ENCODE assay signal across 12 cellular contexts in genomic region chr17:3887394-3887793, GRCh38. TPM values are rescaled to one million over a fixed set of nuclear protein-coding genes. Genes with fewer than 3 reads are reported as not detected.
DNase-seq lines count a peak whose midpoint lies in the region; ATAC-seq and TF ChIP-seq lines count a peak whose summit lies in the region.
"Had no signal": no experiment of that assay in that cellular context is flagged by ENCODE, and none has a peak within 500 bp of the region (broad histone marks: within the 10 kb centered on the region; RNA-seq: fewer than 3 reads in every experiment).

No MANE protein-coding gene starts in this region.

- no peak for DNase-seq in activated CD4-positive, alpha-beta T cell treated with anti-CD3 and anti-CD28 coated beads, Interleukin-2, amount 10 ng/mL, durations not matched to agents 24 days and 14 days
- DNase-seq in activated CD4-positive, alpha-beta T cell treated with anti-CD3 and anti-CD28 coated beads for 1 hour: no peak
- no peak for DNase-seq in activated T-helper 1 cell treated with anti-CD3 and anti-CD28 coated beads, Interleukin-12 subunit alpha, Interleukin-12 subunit beta, Interleukin-2, Interleukin-4 antibody, amounts not matched to agents 30 ng/mL and 10 ng/mL and 1 ng/mL, durations not matched to agents 14 hours and 24 hours and 36 hours (ENCODE audit: low spot score)
- DNase-seq in glutamatergic neuron: no peak
- no peak for DNase-seq in stimulated activated naive B cell treated with anti-CD40 and anti-IgM and Interleukin-4, amounts not matched to agents 10 μg/mL and 1 μg/mL and 100 μg/mL, for 72 hours
- no peak for DNase-seq in NCI-H748 (lab: John Stamatoyannopoulos, UW; ENCODE audit: unreplicated experiment)
- DNase-seq in foreskin keratinocyte: no peak
- DNase-seq in stimulated activated CD4-positive, alpha-beta T cell treated with anti-CD3 and anti-CD28 coated beads, Interleukin-15, amount 100 ng/mL, for 24 hours: no peak
- DNase-seq: NCI-H510A, T1000 had no signal

- peaks cover 5% of the 10 kb centered on the region for H3K36me3 Mint-ChIP-seq in activated CD4-positive, alpha-beta T cell treated with anti-CD3 and anti-CD28 coated beads, Interleukin-2, amount 10 ng/mL, durations not matched to agents 24 days and 14 days (ENCODE audit: low read depth)
- H3K36me3 Mint-ChIP-seq in activated T-helper 1 cell treated with anti-CD3 and anti-CD28 coated beads, Interleukin-12 subunit alpha, Interleukin-12 subunit beta, Interleukin-2, Interleukin-4 antibody, amounts not matched to agents 30 ng/mL and 10 ng/mL and 1 ng/mL, durations not matched to agents 14 hours and 24 hours and 36 hours (ENCODE audit: low read depth): peaks cover 2% of the 10 kb centered on the region
- no peaks in the 10 kb centered on the region for H3K36me3 Mint-ChIP-seq in glutamatergic neuron (ENCODE audit: unreplicated experiment)
- H3K36me3 Mint-ChIP-seq in stimulated activated naive B cell treated with anti-CD40 and anti-IgM and Interleukin-4, amounts not matched to agents 10 μg/mL and 1 μg/mL and 100 μg/mL, for 72 hours: peaks cover 14 to 26% of the 10 kb centered on the region in 2 donors

- intact Hi-C loops in activated CD4-positive, alpha-beta T cell treated with anti-CD3 and anti-CD28 coated beads, Interleukin-2, amount 10 ng/mL, durations not matched to agents 24 days and 14 days (cut with micrococcal nuclease): no loop called here
- intact Hi-C loops in activated T-helper 1 cell treated with anti-CD3 and anti-CD28 coated beads, Interleukin-12 subunit alpha, Interleukin-12 subunit beta, Interleukin-2, Interleukin-4 antibody, amounts not matched to agents 30 ng/mL and 10 ng/mL and 1 ng/mL, durations not matched to agents 14 hours and 24 hours and 36 hours (cut with micrococcal nuclease): no loop called here

- H3K27me3 Mint-ChIP-seq in activated CD4-positive, alpha-beta T cell treated with anti-CD3 and anti-CD28 coated beads, Interleukin-2, amount 10 ng/mL, durations not matched to agents 24 days and 14 days: peaks cover 7% of the 10 kb centered on the region
- H3K27me3 Mint-ChIP-seq in activated T-helper 1 cell treated with anti-CD3 and anti-CD28 coated beads, Interleukin-12 subunit alpha, Interleukin-12 subunit beta, Interleukin-2, Interleukin-4 antibody, amounts not matched to agents 30 ng/mL and 10 ng/mL and 1 ng/mL, durations not matched to agents 14 hours and 24 hours and 36 hours (ENCODE audit: insufficient read depth): no peaks in the 10 kb centered on the region
- H3K27me3 Mint-ChIP-seq in glutamatergic neuron (ENCODE audit: unreplicated experiment): peaks cover 14% of the 10 kb centered on the region
- no peaks in the 10 kb centered on the region for H3K27me3 Mint-ChIP-seq in stimulated activated naive B cell treated with anti-CD40 and anti-IgM and Interleukin-4, amounts not matched to agents 10 μg/mL and 1 μg/mL and 100 μg/mL, for 72 hours

- peaks cover 17% of the 10 kb centered on the region for H3K4me1 ChIP-seq in foreskin keratinocyte

- peak overlapping the region; percentile 76 for H3K27ac Mint-ChIP-seq in activated CD4-positive, alpha-beta T cell treated with anti-CD3 and anti-CD28 coated beads, Interleukin-2, amount 10 ng/mL, durations not matched to agents 24 days and 14 days
- peak overlapping the region; percentile 59 for H3K27ac Mint-ChIP-seq in activated T-helper 1 cell treated with anti-CD3 and anti-CD28 coated beads, Interleukin-12 subunit alpha, Interleukin-12 subunit beta, Interleukin-2, Interleukin-4 antibody, amounts not matched to agents 30 ng/mL and 10 ng/mL and 1 ng/mL, durations not matched to agents 14 hours and 24 hours and 36 hours
- H3K27ac Mint-ChIP-seq in glutamatergic neuron (ENCODE audit: unreplicated experiment): peak overlapping the region; percentile 4
- peak overlapping the region; percentile 85 for H3K27ac Mint-ChIP-seq in stimulated activated naive B cell treated with anti-CD40 and anti-IgM and Interleukin-4, amounts not matched to agents 10 μg/mL and 1 μg/mL and 100 μg/mL, for 72 hours

- H3K9me3 Mint-ChIP-seq in activated CD4-positive, alpha-beta T cell treated with anti-CD3 and anti-CD28 coated beads, Interleukin-2, amount 10 ng/mL, durations not matched to agents 24 days and 14 days: no peaks in the 10 kb centered on the region
- H3K9me3 Mint-ChIP-seq in activated T-helper 1 cell treated with anti-CD3 and anti-CD28 coated beads, Interleukin-12 subunit alpha, Interleukin-12 subunit beta, Interleukin-2, Interleukin-4 antibody, amounts not matched to agents 30 ng/mL and 10 ng/mL and 1 ng/mL, durations not matched to agents 14 hours and 24 hours and 36 hours: no peaks in the 10 kb centered on the region
- H3K9me3 Mint-ChIP-seq in glutamatergic neuron (ENCODE audit: unreplicated experiment): peaks cover 5% of the 10 kb centered on the region
- no peaks in the 10 kb centered on the region for H3K9me3 Mint-ChIP-seq in stimulated activated naive B cell treated with anti-CD40 and anti-IgM and Interleukin-4, amounts not matched to agents 10 μg/mL and 1 μg/mL and 100 μg/mL, for 72 hours

- peak overlapping the region; percentile 53 for H3K4me3 Mint-ChIP-seq in activated CD4-positive, alpha-beta T cell treated with anti-CD3 and anti-CD28 coated beads, Interleukin-2, amount 10 ng/mL, durations not matched to agents 24 days and 14 days
- no peak overlapping the region for H3K4me3 Mint-ChIP-seq in activated T-helper 1 cell treated with anti-CD3 and anti-CD28 coated beads, Interleukin-12 subunit alpha, Interleukin-12 subunit beta, Interleukin-2, Interleukin-4 antibody, amounts not matched to agents 30 ng/mL and 10 ng/mL and 1 ng/mL, durations not matched to agents 14 hours and 24 hours and 36 hours
- no peak overlapping the region for H3K4me3 Mint-ChIP-seq in glutamatergic neuron (ENCODE audit: unreplicated experiment)
- H3K4me3 Mint-ChIP-seq in stimulated activated naive B cell treated with anti-CD40 and anti-IgM and Interleukin-4, amounts not matched to agents 10 μg/mL and 1 μg/mL and 100 μg/mL, for 72 hours: peak overlapping the region in 1 of 2 donors; percentile 3

- H3K27ac ChIP-seq in foreskin keratinocyte: no peak overlapping the region
- H3K27ac ChIP-seq: KMS-11 had no signal

- peaks cover 31% of the 10 kb centered on the region for H3K4me1 Mint-ChIP-seq in activated CD4-positive, alpha-beta T cell treated with anti-CD3 and anti-CD28 coated beads, Interleukin-2, amount 10 ng/mL, durations not matched to agents 24 days and 14 days
- H3K4me1 Mint-ChIP-seq in activated T-helper 1 cell treated with anti-CD3 and anti-CD28 coated beads, Interleukin-12 subunit alpha, Interleukin-12 subunit beta, Interleukin-2, Interleukin-4 antibody, amounts not matched to agents 30 ng/mL and 10 ng/mL and 1 ng/mL, durations not matched to agents 14 hours and 24 hours and 36 hours (ENCODE audit: low read depth): peaks cover 34% of the 10 kb centered on the region
- peaks cover 34% of the 10 kb centered on the region for H3K4me1 Mint-ChIP-seq in glutamatergic neuron (ENCODE audit: low read depth, unreplicated experiment)
- H3K4me1 Mint-ChIP-seq in stimulated activated naive B cell treated with anti-CD40 and anti-IgM and Interleukin-4, amounts not matched to agents 10 μg/mL and 1 μg/mL and 100 μg/mL, for 72 hours: peaks cover 48 to 72% of the 10 kb centered on the region in 2 donors

- TF ChIP-seq CTCF in glutamatergic neuron (IDR thresholded peaks at IDR 0.05; ENCODE audit: partially characterized antibody, unreplicated experiment): no peak
- no peak for TF ChIP-seq CTCF in foreskin keratinocyte (conservative IDR thresholded peaks at IDR 0.05)

- no peak for ATAC-seq in stimulated activated naive B cell treated with anti-CD40 and anti-IgM and Interleukin-4, amounts not matched to agents 10 μg/mL and 1 μg/mL and 100 μg/mL, for 72 hours (replicated peaks)
- no peak for ATAC-seq in foreskin keratinocyte

- H3K27me3 ChIP-seq in foreskin keratinocyte: peaks cover 3% of the 10 kb centered on the region

RNA-seq across cellular contexts. Expression of gene CAMKK1, which starts 5.5 kb away (rescaled TPM):
- total RNA-seq in activated CD4-positive, alpha-beta T cell treated with anti-CD3 and anti-CD28 coated beads, Interleukin-2, amount 10 ng/mL, durations not matched to agents 24 days and 14 days: 8.6 and 9.2 TPM in 2 replicates
- 6.1 and 7.8 TPM in 2 replicates for total RNA-seq in activated T-helper 1 cell treated with anti-CD3 and anti-CD28 coated beads, Interleukin-12 subunit alpha, Interleukin-12 subunit beta, Interleukin-2, Interleukin-4 antibody, amounts not matched to agents 30 ng/mL and 10 ng/mL and 1 ng/mL, durations not matched to agents 14 hours and 24 hours and 36 hours
- total RNA-seq in glutamatergic neuron (ENCODE audit: unreplicated experiment) (41.3 TPM), foreskin keratinocyte (2.3 and 2.4 TPM in 2 replicates)
- polyA plus RNA-seq in foreskin keratinocyte: 1.6 and 1.8 TPM in 2 replicates

RNA-seq across cellular contexts. Expression of gene P2RX1, which starts 28.9 kb away (rescaled TPM):
- 0.47 and 0.78 TPM in 2 replicates for total RNA-seq in activated CD4-positive, alpha-beta T cell treated with anti-CD3 and anti-CD28 coated beads, Interleukin-2, amount 10 ng/mL, durations not matched to agents 24 days and 14 days
- 0.13 and 0.34 TPM in 2 replicates for total RNA-seq in activated T-helper 1 cell treated with anti-CD3 and anti-CD28 coated beads, Interleukin-12 subunit alpha, Interleukin-12 subunit beta, Interleukin-2, Interleukin-4 antibody, amounts not matched to agents 30 ng/mL and 10 ng/mL and 1 ng/mL, durations not matched to agents 14 hours and 24 hours and 36 hours
- total RNA-seq in glutamatergic neuron (ENCODE audit: unreplicated experiment) (2.1 TPM), foreskin keratinocyte (not detected in 2 replicates)
- polyA plus RNA-seq in foreskin keratinocyte: not detected in 2 replicates
- total RNA-seq: lung microvascular endothelial cell had no signal

RNA-seq across cellular contexts. Expression of gene NCBP3, which starts 41.3 kb away (rescaled TPM):
- 45.9 and 52.1 TPM in 2 replicates for total RNA-seq in activated CD4-positive, alpha-beta T cell treated with anti-CD3 and anti-CD28 coated beads, Interleukin-2, amount 10 ng/mL, durations not matched to agents 24 days and 14 days
- total RNA-seq in activated T-helper 1 cell treated with anti-CD3 and anti-CD28 coated beads, Interleukin-12 subunit alpha, Interleukin-12 subunit beta, Interleukin-2, Interleukin-4 antibody, amounts not matched to agents 30 ng/mL and 10 ng/mL and 1 ng/mL, durations not matched to agents 14 hours and 24 hours and 36 hours: 54.2 and 56.0 TPM in 2 replicates
- total RNA-seq in glutamatergic neuron (ENCODE audit: unreplicated experiment) (133 TPM), foreskin keratinocyte (23.6 and 25.3 TPM in 2 replicates)
- 11.2 and 12.8 TPM in 2 replicates for polyA plus RNA-seq in foreskin keratinocyte

Comparison
In these comparisons a context has a peak if more than half of its experiments do, and no peak if none do; other contexts are left out.
1. H3K27ac Mint-ChIP-seq: peak in every context shown above with its lines; median percentile 85 in stimulated activated naive B cell treated with anti-CD40 and anti-IgM and Interleukin-4, amounts not matched to agents 10 μg/mL and 1 μg/mL and 100 μg/mL, for 72 hours; 76 in activated CD4-positive, alpha-beta T cell treated with anti-CD3 and anti-CD28 coated beads, Interleukin-2, amount 10 ng/mL, durations not matched to agents 24 days and 14 days; 59 in activated T-helper 1 cell treated with anti-CD3 and anti-CD28 coated beads, Interleukin-12 subunit alpha, Interleukin-12 subunit beta, Interleukin-2, Interleukin-4 antibody, amounts not matched to agents 30 ng/mL and 10 ng/mL and 1 ng/mL, durations not matched to agents 14 hours and 24 hours and 36 hours; 4 in glutamatergic neuron.